ENCODE assay signal across 16 cellular contexts in the genomic region with DNA sequence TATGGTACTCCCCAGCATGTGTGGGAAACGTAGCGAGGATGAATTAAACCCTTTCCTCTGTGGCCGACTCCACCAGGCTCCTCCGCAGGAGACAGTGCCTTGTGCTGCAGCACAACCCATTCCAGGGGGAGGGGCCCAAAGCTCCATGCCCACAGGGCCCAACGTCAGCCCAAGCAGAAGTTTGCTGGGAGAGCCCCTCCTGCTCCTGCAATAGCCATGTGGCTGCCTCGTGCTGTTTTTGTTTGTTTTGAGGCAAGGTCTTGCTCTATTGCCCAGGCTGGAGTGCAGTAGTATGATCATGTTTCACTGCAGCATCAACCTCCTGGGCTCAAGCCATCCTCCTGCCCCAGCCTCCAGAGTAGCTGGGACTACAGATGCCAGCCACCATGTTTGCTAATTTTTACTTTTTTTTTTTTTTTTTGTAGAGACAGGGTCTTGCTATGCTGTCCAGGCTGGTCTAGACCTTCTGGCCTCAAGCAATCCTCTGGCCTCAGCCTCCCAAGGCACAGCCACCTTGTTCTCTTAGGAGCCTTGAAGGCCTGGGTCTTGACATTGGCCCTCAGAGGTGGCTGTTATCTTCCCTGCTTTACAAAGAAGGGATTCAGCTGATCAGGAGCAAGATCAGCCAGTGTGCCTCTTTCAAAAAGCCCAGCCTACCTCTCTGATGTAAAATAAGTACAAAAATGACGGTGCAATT.
"Had no signal": no experiment of that assay in that cellular context is flagged by ENCODE, and none has a peak within 500 bp of the region (broad histone marks: within the 10 kb centered on the region; RNA-seq: fewer than 3 reads in every experiment).

No MANE protein-coding gene starts in this region.

- H3K9me3 ChIP-seq: body of pancreas, colonic mucosa, left lung, tibial nerve, uterus had no signal

- H3K36me3 Mint-ChIP-seq: activated naive CD4-positive, alpha-beta T cell treated with anti-CD3 and anti-CD28 coated beads, Interleukin-2, amount 50 U/mL, for 72 hours; natural killer cell had no signal

- H3K9me3 Mint-ChIP-seq: activated naive CD4-positive, alpha-beta T cell treated with anti-CD3 and anti-CD28 coated beads, Interleukin-2, amount 50 U/mL, for 72 hours; natural killer cell; stimulated activated naive B cell treated with anti-CD40 and anti-IgM and Interleukin-4, amounts not matched to agents 10 μg/mL and 1 μg/mL and 100 μg/mL, for 72 hours; T-helper 1 cell treated with Interleukin-12 subunit alpha and Interleukin-12 subunit beta and Interleukin-4 antibody, amounts not matched to agents 30 μg/mL and 1 μg/mL, for 36 hours had no signal

- H3K27ac ChIP-seq: body of pancreas, colonic mucosa, left lung, tibial nerve, uterus had no signal

- DNase-seq: activated CD4-positive, alpha-beta T cell treated with anti-CD3 and anti-CD28 coated beads for 48 hours; activated effector memory CD4-positive, alpha-beta T cell treated with Interleukin-2 at 50 U/mL for 16 hours; activated T-cell treated with anti-CD3 and anti-CD28 coated beads, Interleukin-2, amount 50 U/mL, for 1 hour; amygdala; body of pancreas; central memory CD4-positive, alpha-beta T cell; colonic mucosa; natural killer cell; stimulated activated CD4-positive, alpha-beta T cell treated with anti-CD3 and anti-CD28 coated beads, Interleukin-2, amount 100 ng/mL, for 48 hours; stimulated activated naive B cell treated with anti-CD40 and anti-IgM and Interleukin-4, amounts not matched to agents 10 μg/mL and 1 μg/mL and 100 μg/mL, for 72 hours; uterus had no signal

- H3K4me1 ChIP-seq: body of pancreas, colonic mucosa had no signal

- ATAC-seq: activated naive CD4-positive, alpha-beta T cell treated with anti-CD3 and anti-CD28 coated beads, Interleukin-2, amount 50 U/mL, for 72 hours; body of pancreas; esophagus mucosa; left lung; stimulated activated naive B cell treated with anti-CD40 and anti-IgM and Interleukin-4, amounts not matched to agents 10 μg/mL and 1 μg/mL and 100 μg/mL, for 72 hours had no signal

- H3K4me3 ChIP-seq: body of pancreas, tibial nerve, uterus had no signal

- H3K27me3 ChIP-seq: body of pancreas, colonic mucosa had no signal

- H3K36me3 ChIP-seq: colonic mucosa, left lung, tibial nerve, uterus had no signal

- H3K27ac Mint-ChIP-seq: activated naive CD4-positive, alpha-beta T cell treated with anti-CD3 and anti-CD28 coated beads, Interleukin-2, amount 50 U/mL, for 72 hours; natural killer cell; T-helper 1 cell treated with Interleukin-12 subunit alpha and Interleukin-12 subunit beta and Interleukin-4 antibody, amounts not matched to agents 30 μg/mL and 1 μg/mL, for 36 hours had no signal
